In the genomic region with DNA sequence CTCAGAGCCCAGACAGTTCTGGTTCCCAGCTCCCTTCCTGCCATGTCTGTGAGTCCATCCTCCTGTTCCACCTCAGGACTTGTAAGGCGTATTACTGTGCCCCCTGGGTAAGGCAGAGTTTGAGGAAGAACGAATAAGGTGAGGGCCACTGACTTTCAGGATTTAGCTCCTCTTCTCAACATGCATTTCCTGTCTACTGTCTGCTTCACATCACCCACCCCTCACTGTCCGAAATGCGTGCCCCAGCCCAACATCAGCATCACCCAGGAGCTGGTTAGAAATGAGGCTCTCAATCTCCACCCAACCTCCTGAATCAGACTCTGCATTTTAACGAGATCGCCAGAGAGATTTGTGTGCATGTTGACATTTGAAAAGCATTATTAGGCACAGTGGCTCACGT, we compare ENCODE assay signal across 24 cellular contexts.
"Had no signal": no experiment of that assay in that cellular context is flagged by ENCODE, and none has a peak within 500 bp of the region (broad histone marks: within the 10 kb centered on the region; RNA-seq: fewer than 3 reads in every experiment).

No MANE protein-coding gene starts in this region.

- DNase-seq: cortex of kidney; effector memory CD8-positive, alpha-beta T cell; erythroblast; left ventricle myocardium superior; lower lobe of right lung; natural killer cell; ovary; posterior cingulate gyrus; psoas muscle; right cardiac atrium; sigmoid colon; stimulated activated CD4-positive, alpha-beta T cell treated with anti-CD3 and anti-CD28 coated beads, Interleukin-2, amount 100 ng/mL, for 24 hours; stimulated activated CD4-positive, alpha-beta T cell treated with anti-CD3 and anti-CD28 coated beads, Interleukin-4, amount 100 ng/mL, for 24 hours; stimulated activated naive CD8-positive, alpha-beta T cell treated with anti-CD3 and anti-CD28 coated beads, Interleukin-15, Interleukin-2, amounts not matched to agents 100 U/mL and 50 U/mL, for 24 hours; substantia nigra; upper lobe of right lung; uterus had no signal

- H3K4me1 ChIP-seq: psoas muscle, uterus had no signal

- H3K9me3 ChIP-seq: lower lobe of right lung, ovary, psoas muscle, sigmoid colon, thoracic aorta, tibial nerve, upper lobe of right lung, uterus had no signal

- H3K4me3 Mint-ChIP-seq: effector memory CD8-positive, alpha-beta T cell; natural killer cell; neural crest cell; stimulated activated effector memory CD8-positive, alpha-beta T cell treated with anti-CD3 and anti-CD28 coated beads, Interleukin-12 subunit alpha, Interleukin-12 subunit beta, amount 100 ng/mL, for 72 hours had no signal

- H3K27ac Mint-ChIP-seq: natural killer cell; stimulated activated effector memory CD8-positive, alpha-beta T cell treated with anti-CD3 and anti-CD28 coated beads, Interleukin-12 subunit alpha, Interleukin-12 subunit beta, amount 100 ng/mL, for 72 hours had no signal

- H3K36me3 Mint-ChIP-seq: natural killer cell had no signal

- H3K9me3 Mint-ChIP-seq: natural killer cell; neural crest cell; stimulated activated effector memory CD8-positive, alpha-beta T cell treated with anti-CD3 and anti-CD28 coated beads, Interleukin-12 subunit alpha, Interleukin-12 subunit beta, amount 100 ng/mL, for 72 hours had no signal

- ATAC-seq: effector memory CD8-positive, alpha-beta T cell; left ventricle myocardium superior; lower lobe of right lung; natural killer cell; psoas muscle; right cardiac atrium; stimulated activated effector memory CD8-positive, alpha-beta T cell treated with anti-CD3 and anti-CD28 coated beads, Interleukin-12 subunit alpha, Interleukin-12 subunit beta, amount 100 ng/mL, for 72 hours; stimulated activated naive CD8-positive, alpha-beta T cell treated with anti-CD3 and anti-CD28 coated beads, Interleukin-15, Interleukin-2, amounts not matched to agents 100 U/mL and 50 U/mL, for 24 hours; upper lobe of right lung had no signal

- H3K27ac ChIP-seq: lower lobe of right lung, ovary, psoas muscle, sigmoid colon, thoracic aorta, tibial nerve, upper lobe of right lung, uterus had no signal

- H3K27me3 ChIP-seq: ovary, sigmoid colon, tibial nerve, upper lobe of right lung, uterus had no signal

- H3K4me3 ChIP-seq: lower lobe of right lung, ovary, psoas muscle, sigmoid colon, thoracic aorta, tibial nerve, upper lobe of right lung, uterus had no signal

- H3K36me3 ChIP-seq: lower lobe of right lung, ovary, sigmoid colon, thoracic aorta, tibial nerve, upper lobe of right lung, uterus had no signal

- FAIRE-seq: endometrium, frontal cortex, keratinocyte had no signal
